Comparison of ENCODE assay signal across 7 cellular contexts in genomic region chr1:32179443-32180185, GRCh38. TPM values are rescaled to one million over a fixed set of nuclear protein-coding genes. Genes with fewer than 3 reads are reported as not detected.
DNase-seq lines count a peak whose midpoint lies in the region; ATAC-seq and TF ChIP-seq lines count a peak whose summit lies in the region.

TSS of gene TXLNA (plus strand) at chr1:32179675. CDS start at chr1:32180346, 671 bp downstream.

- intact Hi-C loops in sciatic nerve (cut with DNase I) = no loop called here

- ATAC-seq in GM18505 (IDR thresholded peaks at IDR 0.05; ENCODE audit: unreplicated experiment) = peak; percentile 82
- ATAC-seq in HG02973 (IDR thresholded peaks at IDR 0.05; ENCODE audit: unreplicated experiment) = peak; percentile 77
- ATAC-seq in sciatic nerve = peak; percentile 97

- DNase-seq in NCI-H2029 treated with DMSO at 0.1 percent for 48 hours (lab: John Stamatoyannopoulos, UW) (peak; percentile 45), T1000 (lab: John Stamatoyannopoulos, UW) (peak; percentile 89), astrocyte of the hippocampus (ENCODE audit: low read depth, low spot score) (peak; percentile 96), hippocampal formation (lab: John Stamatoyannopoulos, UW) (peak; percentile 86 to 93), sciatic nerve (ENCODE audit: low spot score) (peak; percentile 97)

- peak; percentile 94 for TF ChIP-seq POLR2A in GM18505 (IDR thresholded peaks at IDR 0.05; ENCODE audit: borderline replicate concordance, extremely low read depth, insufficient read depth, insufficient read length)

RNA-seq across cellular contexts. Expression of gene TXLNA, which starts in this region (rescaled TPM):
- 49.5 TPM for total RNA-seq in sciatic nerve

Comparison
In these comparisons a context has a peak if more than half of its experiments do, and no peak if none do; other contexts are left out.
1. Peak in every context shown above with its lines: DNase-seq and ATAC-seq.
2. DNase-seq: peak in every context shown above with its lines; median percentile 97 in sciatic nerve; 96 in astrocyte of the hippocampus; 90 in hippocampal formation; 89 in T1000; 45 in NCI-H2029 treated with DMSO at 0.1 percent for 48 hours.